8 cellular contexts compared by ENCODE assay signal in the genomic region with DNA sequence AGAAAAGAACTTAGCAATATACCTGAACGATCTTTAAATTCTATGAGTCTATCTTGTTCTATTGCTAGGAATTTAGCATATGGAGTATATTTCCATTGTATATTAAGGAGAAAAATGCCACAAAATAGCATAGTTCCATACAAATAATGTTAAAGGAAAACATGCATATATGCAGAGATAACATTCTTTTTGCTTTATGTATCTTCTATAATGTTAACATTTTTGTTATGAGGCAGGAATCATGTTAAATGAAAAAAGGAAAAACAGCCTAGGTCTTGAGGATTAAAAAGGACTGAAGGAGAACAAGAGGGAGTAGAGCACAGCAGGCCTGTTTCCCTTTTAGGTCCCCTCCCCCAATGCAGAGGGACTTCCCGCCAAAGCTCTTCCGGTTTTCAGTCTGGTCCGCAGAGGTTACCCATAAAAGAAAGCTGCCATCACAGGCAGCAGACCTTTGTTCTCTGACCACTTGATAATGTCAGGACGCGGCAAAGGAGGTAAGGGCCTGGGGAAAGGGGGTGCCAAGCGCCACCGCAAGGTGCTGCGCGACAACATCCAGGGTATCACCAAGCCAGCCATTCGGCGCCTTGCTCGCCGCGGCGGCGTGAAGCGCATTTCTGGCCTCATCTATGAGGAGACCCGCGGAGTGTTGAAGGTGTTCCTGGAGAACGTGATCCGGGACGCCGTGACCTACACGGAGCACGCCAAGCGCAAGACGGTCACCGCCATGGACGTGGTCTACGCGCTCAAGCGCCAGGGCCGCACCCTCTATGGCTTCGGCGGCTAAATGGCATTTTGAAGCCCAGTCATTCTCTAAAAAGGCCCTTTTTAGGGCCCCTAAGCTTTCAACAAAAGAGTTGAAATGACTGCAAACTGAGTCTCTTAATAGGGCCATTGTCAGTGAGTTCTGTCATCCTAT.
A peak's percentile ranks its signal among the peaks of the same experiment; 100 is the strongest.
DNase-seq lines count a peak whose midpoint lies in the region; ATAC-seq lines count a peak whose summit lies in the region.

No MANE protein-coding gene starts in this region.

- H3K79me2 ChIP-seq in Karpas-422 (ENCODE audit: low read length) (peaks cover 16% of the 10 kb centered on the region), mesendoderm (ENCODE audit: control insufficient read depth, insufficient read depth, low read length) (peaks cover 11% of the 10 kb centered on the region)

- H2BK15ac ChIP-seq in mesendoderm (replicated peaks; ENCODE audit: low read depth), result no peak overlapping the region

- no peaks in the 10 kb centered on the region for H3K9me3 Mint-ChIP-seq in stimulated activated naive CD8-positive, alpha-beta T cell treated with anti-CD3 and anti-CD28 coated beads, Interleukin-15, Interleukin-2, amounts not matched to agents 100 ng/mL and 50 ng/mL, for 24 hours

- no peaks in the 10 kb centered on the region for H4K20me1 ChIP-seq in Karpas-422 (ENCODE audit: insufficient read depth, low read depth, low read length)

- peak overlapping the region; percentile 97 for H3K18ac ChIP-seq in mesendoderm (ENCODE audit: low read length)

- peaks cover 4% of the 10 kb centered on the region for H3K36me3 Mint-ChIP-seq in stimulated activated naive CD8-positive, alpha-beta T cell treated with anti-CD3 and anti-CD28 coated beads, Interleukin-15, Interleukin-2, amounts not matched to agents 100 ng/mL and 50 ng/mL, for 24 hours (ENCODE audit: low read depth)

- no peak overlapping the region for H2BK120ac ChIP-seq in mesendoderm (ENCODE audit: low read depth, low read length)

- H3K36me3 ChIP-seq in Karpas-422 (ENCODE audit: insufficient read depth, low read length) (0 out of 2 replicates have a peak, but pooled peaks cover 8% of the 10 kb centered on the region), mesendoderm (ENCODE audit: control insufficient read depth, insufficient read depth, low read length) (no peaks in the 10 kb centered on the region)

- H3K9me2 ChIP-seq in Karpas-422 (replicated peaks; ENCODE audit: insufficient read depth, low read length), result no peaks in the 10 kb centered on the region

- no peak overlapping the region for H4K8ac ChIP-seq in mesendoderm (ENCODE audit: low read depth, low read length)

- peak overlapping the region; percentile 77 for H3K27ac ChIP-seq in Karpas-422 (ENCODE audit: low read length)
- peak overlapping the region; percentile 53 for H3K27ac ChIP-seq in mesendoderm (ENCODE audit: low read depth, low read length)

- no CpG with 5 or more reads among the region's 36 CpGs for WGBS in mesendoderm (ENCODE audit: extremely low coverage, insufficient coverage, low lambda C conversion rate)

- DNase-seq in EH (ENCODE audit: low read depth) (peak; percentile 70), Karpas-422 (peak; percentile 92), mesendoderm (peak; percentile 99), HuH-7.5 (ENCODE audit: low spot score) (no peak)
- peak; percentile 82 for DNase-seq in activated CD4-positive, alpha-beta T cell treated with anti-CD3 and anti-CD28 coated beads for 48 hours
- DNase-seq in effector CD8-positive, alpha-beta T cell (lab: John Stamatoyannopoulos, UW), result peak; percentile 24

- H2AK5ac ChIP-seq in mesendoderm (ENCODE audit: low read length), result no peak overlapping the region

- peak overlapping the region; percentile 68 for H3K4me2 ChIP-seq in Karpas-422 (ENCODE audit: low read depth, low read length, poor library complexity, severe bottlenecking)
- H3K4me2 ChIP-seq in mesendoderm (ENCODE audit: low read length), result peak overlapping the region; percentile 39

- peak overlapping the region; percentile 51 for H2BK5ac ChIP-seq in mesendoderm (ENCODE audit: low read length)

- H3K27ac Mint-ChIP-seq in stimulated activated naive CD8-positive, alpha-beta T cell treated with anti-CD3 and anti-CD28 coated beads, Interleukin-15, Interleukin-2, amounts not matched to agents 100 ng/mL and 50 ng/mL, for 24 hours, result peak overlapping the region; percentile 98

- H3K23ac ChIP-seq in mesendoderm (ENCODE audit: low read length), result peak overlapping the region; percentile 75

- no peak overlapping the region for H2AFZ ChIP-seq in Karpas-422 (ENCODE audit: low read length)

- H3K4me1 Mint-ChIP-seq in stimulated activated naive CD8-positive, alpha-beta T cell treated with anti-CD3 and anti-CD28 coated beads, Interleukin-15, Interleukin-2, amounts not matched to agents 100 ng/mL and 50 ng/mL, for 24 hours (ENCODE audit: low read depth), result peaks cover 60% of the 10 kb centered on the region

- H3K27me3 Mint-ChIP-seq in stimulated activated naive CD8-positive, alpha-beta T cell treated with anti-CD3 and anti-CD28 coated beads, Interleukin-15, Interleukin-2, amounts not matched to agents 100 ng/mL and 50 ng/mL, for 24 hours, result no peaks in the 10 kb centered on the region

- peak overlapping the region; percentile 95 for H3K56ac ChIP-seq in mesendoderm (ENCODE audit: low read length)

- H4K5ac ChIP-seq in mesendoderm (ENCODE audit: low read length), result no peak overlapping the region

- no peaks in the 10 kb centered on the region for H3K9me3 ChIP-seq in Karpas-422 (ENCODE audit: low read length)

- H3K9ac ChIP-seq in Karpas-422 (ENCODE audit: low read length) (peak overlapping the region; percentile 70), mesendoderm (ENCODE audit: low read length) (peak overlapping the region; percentile 97)

- H3K79me1 ChIP-seq in mesendoderm (ENCODE audit: low read length), result no peaks in the 10 kb centered on the region

- H3K27me3 ChIP-seq in Karpas-422 (ENCODE audit: low read length) (no peaks in the 10 kb centered on the region), mesendoderm (ENCODE audit: insufficient read depth, low read length, poor library complexity) (no peaks in the 10 kb centered on the region)

- peak overlapping the region; percentile 41 for H3K4ac ChIP-seq in mesendoderm (ENCODE audit: low read depth, low read length)

- peak; percentile 55 for ATAC-seq in GM21529 (IDR thresholded peaks at IDR 0.05; ENCODE audit: unreplicated experiment)

- peak overlapping the region; percentile 95 for H3K4me3 Mint-ChIP-seq in stimulated activated naive CD8-positive, alpha-beta T cell treated with anti-CD3 and anti-CD28 coated beads, Interleukin-15, Interleukin-2, amounts not matched to agents 100 ng/mL and 50 ng/mL, for 24 hours

- peak overlapping the region; percentile 65 for H3K4me3 ChIP-seq in Karpas-422 (ENCODE audit: low read length)
- peak overlapping the region; percentile 94 for H3K4me3 ChIP-seq in mesendoderm (ENCODE audit: low read length)

- H3K4me1 ChIP-seq in Karpas-422 (ENCODE audit: low read length) (peaks cover 50% of the 10 kb centered on the region), mesendoderm (ENCODE audit: control insufficient read depth, low read depth, low read length) (no peaks in the 10 kb centered on the region)
